12 cellular contexts compared by ENCODE assay signal in genomic region chr2:209525336-209525735, GRCh38.
DNase-seq lines count a peak whose midpoint lies in the region; ATAC-seq and TF ChIP-seq lines count a peak whose summit lies in the region.
"Had no signal": no experiment of that assay in that cellular context is flagged by ENCODE, and none has a peak within 500 bp of the region (broad histone marks: within the 10 kb centered on the region; RNA-seq: fewer than 3 reads in every experiment).

No MANE protein-coding gene starts in this region.

- intact Hi-C loops in heart left ventricle (cut with DNase I) (no loop called here), right cardiac atrium (cut with DNase I) (loop anchor here in 1 of 4 donors (10.0 kb wide), 1 partner anchor 49 kb away; no protein-coding TSS in a partner anchor), left lung (cut with DNase I) (no loop called here), tibial artery (cut with DNase I; ENCODE audit: low total_unique reads) (no loop called here)
- intact Hi-C loops in naive thymus-derived CD4-positive, alpha-beta T cell (cut with micrococcal nuclease): no loop called here

- no peaks in the 10 kb centered on the region for H3K36me3 Mint-ChIP-seq in naive thymus-derived CD4-positive, alpha-beta T cell

- H3K27me3 ChIP-seq in heart left ventricle (no peaks in the 10 kb centered on the region), right cardiac atrium (ENCODE audit: control insufficient read depth, insufficient read depth) (no peaks in the 10 kb centered on the region), left lung (no peaks in the 10 kb centered on the region), tibial artery (no peaks in the 10 kb centered on the region)
- H3K27me3 ChIP-seq in naive thymus-derived CD4-positive, alpha-beta T cell (ENCODE audit: control insufficient read depth in 2 of 2, insufficient read depth in 2 of 2, low read length in 2 of 2): no peaks in the 10 kb centered on the region
- H3K27me3 ChIP-seq: Peyer's patch had no signal

- no peak for TF ChIP-seq POLR2A in heart left ventricle (IDR thresholded peaks at IDR 0.05)

- peak overlapping the region in 5 of 12 donors; percentile 5 to 46 (median 41) for H3K4me3 ChIP-seq in heart left ventricle
- H3K4me3 ChIP-seq in right cardiac atrium (ENCODE audit: low read length): no peak overlapping the region
- no peak overlapping the region for H3K4me3 ChIP-seq in left lung
- peak overlapping the region; percentile 14 to 26 for H3K4me3 ChIP-seq in tibial artery
- no peak overlapping the region for H3K4me3 ChIP-seq in naive thymus-derived CD4-positive, alpha-beta T cell (ENCODE audit: low read length)
- H3K4me3 ChIP-seq: Peyer's patch had no signal

- H3K27ac ChIP-seq in heart left ventricle (peak overlapping the region in 9 of 12 donors; percentile 60 to 85 (median 78)), right cardiac atrium (ENCODE audit: low read length) (no peak overlapping the region), left lung (peak overlapping the region; percentile 68 to 76), tibial artery (peak overlapping the region; percentile 61 to 63)
- no peak overlapping the region for H3K27ac ChIP-seq in naive thymus-derived CD4-positive, alpha-beta T cell (ENCODE audit: low read depth, low read length)
- H3K27ac ChIP-seq: Peyer's patch had no signal

- no peak for TF ChIP-seq CTCF in heart left ventricle (IDR thresholded peaks at IDR 0.05)
- TF ChIP-seq CTCF in left lung (IDR thresholded peaks at IDR 0.05): no peak
- no peak for TF ChIP-seq CTCF in tibial artery (IDR thresholded peaks at IDR 0.05)

- 45 to 47% (median 46%) methylated on average over 3 of the region's 3 CpGs for WGBS in heart left ventricle, 4 donors
- WGBS in right cardiac atrium: 46% methylated on average over 3 of the region's 3 CpGs

- POLR2A ChIA-PET in naive thymus-derived CD4-positive, alpha-beta T cell (lab: Charles Lee): no interaction called here

- H3K36me3 ChIP-seq in heart left ventricle: no peaks in the 10 kb centered on the region
- no peaks in the 10 kb centered on the region for H3K36me3 ChIP-seq in left lung
- H3K36me3 ChIP-seq in tibial artery: no peaks in the 10 kb centered on the region
- H3K36me3 ChIP-seq in naive thymus-derived CD4-positive, alpha-beta T cell (ENCODE audit: control insufficient read depth in 2 of 3, insufficient read depth in 3 of 3, low read length in 3 of 3): no peaks in the 10 kb centered on the region
- H3K36me3 ChIP-seq: Peyer's patch had no signal

- no peak overlapping the region for H3K27ac Mint-ChIP-seq in naive thymus-derived CD4-positive, alpha-beta T cell

- peaks cover 10 to 31% (median 21%) of the 10 kb centered on the region in 7 donors for H3K4me1 Mint-ChIP-seq in naive thymus-derived CD4-positive, alpha-beta T cell

- CTCF ChIA-PET in naive thymus-derived CD4-positive, alpha-beta T cell (lab: Charles Lee): no interaction called here

- H3K9me3 ChIP-seq in heart left ventricle: no peaks in the 10 kb centered on the region
- no peaks in the 10 kb centered on the region for H3K9me3 ChIP-seq in right cardiac atrium (ENCODE audit: control insufficient read depth, low read length)
- no peaks in the 10 kb centered on the region for H3K9me3 ChIP-seq in left lung
- H3K9me3 ChIP-seq in tibial artery: no peaks in the 10 kb centered on the region
- no peaks in the 10 kb centered on the region for H3K9me3 ChIP-seq in naive thymus-derived CD4-positive, alpha-beta T cell (ENCODE audit: control insufficient read depth in 2 of 3, low read length in 3 of 3)
- H3K9me3 ChIP-seq: Peyer's patch had no signal

- H3K9me3 Mint-ChIP-seq in naive thymus-derived CD4-positive, alpha-beta T cell: peaks cover 0 to 2% (median 0%) of the 10 kb centered on the region in 11 donors

- no peaks in the 10 kb centered on the region for H3K27me3 Mint-ChIP-seq in naive thymus-derived CD4-positive, alpha-beta T cell

- peak overlapping the region in 2 of 10 donors; percentile 44 to 79 for H3K4me3 Mint-ChIP-seq in naive thymus-derived CD4-positive, alpha-beta T cell

- ATAC-seq in heart left ventricle (peak in 2 of 4 donors; percentile 40 to 42), right cardiac atrium (no peak), left lung (no peak)
- ATAC-seq in naive thymus-derived CD4-positive, alpha-beta T cell: no peak

- DNase-seq in heart left ventricle: no peak
- no peak for DNase-seq in right cardiac atrium
- peak; percentile 33 for DNase-seq in amniotic epithelial cell (ENCODE audit: low read depth)
- no peak for DNase-seq in left lung
- no peak for DNase-seq in tibial artery
- no peak for DNase-seq in naive thymus-derived CD4-positive, alpha-beta T cell
- no peak for DNase-seq in globus pallidus (ENCODE audit: low spot score)
- DNase-seq in HuH-7.5 (ENCODE audit: low spot score): no peak
- DNase-seq: cerebellar nuclear complex, DMS153, nucleus accumbens, Peyer's patch had no signal

- H3K4me1 ChIP-seq in heart left ventricle: peaks cover 0 to 30% (median 13%) of the 10 kb centered on the region in 12 donors
- no peaks in the 10 kb centered on the region for H3K4me1 ChIP-seq in right cardiac atrium (ENCODE audit: control insufficient read depth, insufficient read depth, low read length)
- peaks cover 5 to 18% of the 10 kb centered on the region in 2 donors for H3K4me1 ChIP-seq in left lung
- peaks cover 0 to 48% (median 6%) of the 10 kb centered on the region in 4 donors for H3K4me1 ChIP-seq in tibial artery
- H3K4me1 ChIP-seq in naive thymus-derived CD4-positive, alpha-beta T cell (ENCODE audit: control insufficient read depth in 2 of 2, insufficient read depth in 2 of 2, low read length in 2 of 2): no peaks in the 10 kb centered on the region

Comparison
In these comparisons a context has a peak if more than half of its experiments do, and no peak if none do; other contexts are left out.
1. H3K27ac ChIP-seq: peak in heart left ventricle (9 of 12), left lung (2 of 2) and tibial artery (2 of 2); none in right cardiac atrium (single experiment) and naive thymus-derived CD4-positive, alpha-beta T cell (single experiment).
2. H3K4me3 ChIP-seq: peak in tibial artery (2 of 2); none in right cardiac atrium (single experiment), left lung (0 of 2) and naive thymus-derived CD4-positive, alpha-beta T cell (single experiment).